17 cellular contexts compared by ENCODE assay signal in genomic region chr11:66158156-66158555, GRCh38.
A peak's percentile ranks its signal among the peaks of the same experiment; 100 is the strongest.
DNase-seq lines count a peak whose midpoint lies in the region; ATAC-seq, FAIRE-seq and TF ChIP-seq lines count a peak whose summit lies in the region.
"Had no signal": no experiment of that assay in that cellular context is flagged by ENCODE, and none has a peak within 500 bp of the region (broad histone marks: within the 10 kb centered on the region; RNA-seq: fewer than 3 reads in every experiment).

No MANE protein-coding gene starts in this region.

- no peak overlapping the region for H3K4me3 ChIP-seq in CD8-positive, alpha-beta T cell (ENCODE audit: low read depth, low read length)
- H3K4me3 ChIP-seq in bronchial epithelial cell (ENCODE audit: low read depth, low read length) = no peak overlapping the region
- no peak overlapping the region for H3K4me3 ChIP-seq in neuronal stem cell (ENCODE audit: low read length in 2 of 2)
- H3K4me3 ChIP-seq: K562 had no signal

- no peak overlapping the region for H2BK120ac ChIP-seq in neuronal stem cell (ENCODE audit: low read depth, low read length)

- H4K91ac ChIP-seq in neuronal stem cell (ENCODE audit: low read depth, low read length, poor library complexity) = no peak overlapping the region

- no peak overlapping the region for H2AK5ac ChIP-seq in neuronal stem cell (ENCODE audit: low read depth, low read length)

- no peaks in the 10 kb centered on the region for H3K27me3 ChIP-seq in CD8-positive, alpha-beta T cell (ENCODE audit: insufficient read depth, low read length)
- no peaks in the 10 kb centered on the region for H3K27me3 ChIP-seq in bronchial epithelial cell (ENCODE audit: control insufficient read depth, insufficient read depth, low read length)
- H3K27me3 ChIP-seq in neuronal stem cell (ENCODE audit: control insufficient read depth in 3 of 3, insufficient read depth in 3 of 3, low read depth in 1 of 3, low read length in 3 of 3) = no peaks in the 10 kb centered on the region
- H3K27me3 ChIP-seq: BE2C had no signal

- H3K36me3 ChIP-seq in CD8-positive, alpha-beta T cell (ENCODE audit: insufficient read depth, low read length) = no peaks in the 10 kb centered on the region
- H3K36me3 ChIP-seq in bronchial epithelial cell (ENCODE audit: control insufficient read depth, insufficient read depth, low read length) (no peaks in the 10 kb centered on the region), neuronal stem cell (replicated peaks in 1 of 2; ENCODE audit: control insufficient read depth in 2 of 2, insufficient read depth in 2 of 2, low read length in 2 of 2) (no peaks in the 10 kb centered on the region)
- H3K36me3 ChIP-seq: BE2C had no signal

- H3K4me2 ChIP-seq in neuronal stem cell (ENCODE audit: insufficient read depth, low read length, poor library complexity, severe bottlenecking) = no peak overlapping the region

- no peaks in the 10 kb centered on the region for H3K36me3 Mint-ChIP-seq in activated T-cell treated with anti-CD3 and anti-CD28 coated beads, Interleukin-2, amount 50 U/mL, for 24 hours (ENCODE audit: low read depth)
- H3K36me3 Mint-ChIP-seq in activated T-cell treated with anti-CD3 and anti-CD28 coated beads, Interleukin-2, amount 50 U/mL, for 4 hours (ENCODE audit: insufficient read depth) = peaks cover 3% of the 10 kb centered on the region
- peaks cover 3% of the 10 kb centered on the region for H3K36me3 Mint-ChIP-seq in CD8-positive, alpha-beta T cell

- H3K14ac ChIP-seq in neuronal stem cell (ENCODE audit: low read length) = no peak overlapping the region

- no peak overlapping the region for H2BK5ac ChIP-seq in neuronal stem cell (ENCODE audit: low read length)

- peaks cover 6% of the 10 kb centered on the region for H3K4me1 ChIP-seq in CD8-positive, alpha-beta T cell (ENCODE audit: insufficient read depth, low read length)
- no peaks in the 10 kb centered on the region for H3K4me1 ChIP-seq in neuronal stem cell (ENCODE audit: control insufficient read depth in 2 of 2, insufficient read depth in 1 of 2, low read depth in 1 of 2, low read length in 2 of 2)

- FAIRE-seq in bronchial epithelial cell (lab: Jason Lieb, UNC) (peak; percentile 62), GM12891 (lab: Jason Lieb, UNC) (no peak)
- FAIRE-seq: K562 had no signal

- H3K4me1 Mint-ChIP-seq in activated T-cell treated with anti-CD3 and anti-CD28 coated beads, Interleukin-2, amount 50 U/mL, for 24 hours (ENCODE audit: low read depth) = peaks cover 59% of the 10 kb centered on the region
- H3K4me1 Mint-ChIP-seq in activated T-cell treated with anti-CD3 and anti-CD28 coated beads, Interleukin-2, amount 50 U/mL, for 4 hours (ENCODE audit: low read depth) = peaks cover 50% of the 10 kb centered on the region
- H3K4me1 Mint-ChIP-seq in CD8-positive, alpha-beta T cell (ENCODE audit: low read depth) = peaks cover 59% of the 10 kb centered on the region

- no peak for ATAC-seq in activated T-cell treated with anti-CD3 and anti-CD28 coated beads, Interleukin-2, amount 50 U/mL, for 4 hours
- no peak for ATAC-seq in CD8-positive, alpha-beta T cell
- no peak for ATAC-seq in HG03097 (IDR thresholded peaks at IDR 0.05; ENCODE audit: low FRiP score, unreplicated experiment)
- ATAC-seq in left cardiac atrium = no peak
- ATAC-seq: Panc1 had no signal

- H3K9me3 ChIP-seq in CD8-positive, alpha-beta T cell (ENCODE audit: low read length) = no peaks in the 10 kb centered on the region
- no peaks in the 10 kb centered on the region for H3K9me3 ChIP-seq in neuronal stem cell (replicated peaks in 1 of 2; ENCODE audit: control insufficient read depth in 2 of 2, insufficient read depth in 1 of 2, low read depth in 1 of 2, low read length in 2 of 2)
- H3K9me3 ChIP-seq: BE2C had no signal

- H3K18ac ChIP-seq in neuronal stem cell (ENCODE audit: low read length) = no peak overlapping the region

- CTCF ChIA-PET in CD8-positive, alpha-beta T cell (lab: Charles Lee) = interaction anchor here (0.7 kb wide), 1 partner anchor 90 kb away, joined by 3 read pairs; no protein-coding TSS in a partner anchor

- TF ChIP-seq POLR2A in GM12891 (IDR thresholded peaks at IDR 0.05; ENCODE audit: low read depth, low read length) = no peak

- peak overlapping the region; percentile 56 for H3K27ac Mint-ChIP-seq in activated T-cell treated with anti-CD3 and anti-CD28 coated beads, Interleukin-2, amount 50 U/mL, for 24 hours
- H3K27ac Mint-ChIP-seq in CD8-positive, alpha-beta T cell = peak overlapping the region; percentile 67

- no peaks in the 10 kb centered on the region for H3K27me3 Mint-ChIP-seq in activated T-cell treated with anti-CD3 and anti-CD28 coated beads, Interleukin-2, amount 50 U/mL, for 24 hours
- H3K27me3 Mint-ChIP-seq in activated T-cell treated with anti-CD3 and anti-CD28 coated beads, Interleukin-2, amount 50 U/mL, for 4 hours (ENCODE audit: low read depth) = no peaks in the 10 kb centered on the region
- H3K27me3 Mint-ChIP-seq in CD8-positive, alpha-beta T cell (ENCODE audit: low read depth) = no peaks in the 10 kb centered on the region
- H3K27me3 Mint-ChIP-seq: CD8-positive, alpha-beta memory T cell had no signal

- H3K4ac ChIP-seq in neuronal stem cell (ENCODE audit: low read length) = peak overlapping the region; percentile 29

- H3K23ac ChIP-seq in neuronal stem cell (ENCODE audit: low read depth, low read length, poor library complexity) = no peak overlapping the region

- intact Hi-C loops in CD8-positive, alpha-beta T cell (cut with DNase I, micrococcal nuclease) = no loop called here
- intact Hi-C loops in left cardiac atrium (cut with DNase I) = no loop called here

- no peak for TF ChIP-seq CTCF in CD8-positive, alpha-beta T cell (IDR thresholded peaks at IDR 0.05)
- no peak for TF ChIP-seq CTCF in bronchial epithelial cell (IDR thresholded peaks at IDR 0.05; ENCODE audit: insufficient read depth, low read length, severe bottlenecking)

- no peak for DNase-seq in activated T-cell treated with anti-CD3 and anti-CD28 coated beads, Interleukin-2, amount 50 U/mL, for 24 hours
- DNase-seq in activated T-cell treated with anti-CD3 and anti-CD28 coated beads, Interleukin-2, amount 50 U/mL, for 4 hours = no peak
- DNase-seq in CD8-positive, alpha-beta T cell = no peak
- DNase-seq in bronchial epithelial cell (ENCODE audit: low read depth) (no peak), neuronal stem cell (ENCODE audit: low spot score) (no peak), left cardiac atrium (no peak), GM12891 (ENCODE audit: insufficient read length, low spot score) (no peak)
- DNase-seq: BE2C; CD8-positive, alpha-beta memory T cell; NCI-H1105; NCI-H2081; NCI-H2171 treated with DMSO at 0.1 percent for 48 hours; NCI-H446; NCI-H69 had no signal

- H3K4me3 Mint-ChIP-seq in activated T-cell treated with anti-CD3 and anti-CD28 coated beads, Interleukin-2, amount 50 U/mL, for 24 hours = no peak overlapping the region
- no peak overlapping the region for H3K4me3 Mint-ChIP-seq in activated T-cell treated with anti-CD3 and anti-CD28 coated beads, Interleukin-2, amount 50 U/mL, for 4 hours
- no peak overlapping the region for H3K4me3 Mint-ChIP-seq in CD8-positive, alpha-beta T cell
- H3K4me3 Mint-ChIP-seq: CD8-positive, alpha-beta memory T cell had no signal

- POLR2A ChIA-PET in CD8-positive, alpha-beta T cell (lab: Charles Lee) = no interaction called here

- no peak overlapping the region for H2BK15ac ChIP-seq in neuronal stem cell (ENCODE audit: low read length)

- no peaks in the 10 kb centered on the region for H3K79me1 ChIP-seq in neuronal stem cell (ENCODE audit: low read depth, low read length)

- no peak overlapping the region for H3K27ac ChIP-seq in CD8-positive, alpha-beta T cell (ENCODE audit: low read depth, low read length)
- no peak overlapping the region for H3K27ac ChIP-seq in neuronal stem cell (replicated peaks; ENCODE audit: low read length)

- no peak overlapping the region for H2BK12ac ChIP-seq in neuronal stem cell (ENCODE audit: low read length)

- H2AFZ ChIP-seq in neuronal stem cell (ENCODE audit: low read length) = no peak overlapping the region

- H4K8ac ChIP-seq in neuronal stem cell (ENCODE audit: low read depth, low read length) = no peak overlapping the region

- no CpG with 5 or more reads among the region's 5 CpGs for WGBS in neuronal stem cell (ENCODE audit: extremely low coverage in 2 of 2, insufficient read length in 2 of 2, insufficient replicate concordance in 1 of 2), 2 donors

- H3K9me3 Mint-ChIP-seq in activated T-cell treated with anti-CD3 and anti-CD28 coated beads, Interleukin-2, amount 50 U/mL, for 24 hours = no peaks in the 10 kb centered on the region
- H3K9me3 Mint-ChIP-seq in activated T-cell treated with anti-CD3 and anti-CD28 coated beads, Interleukin-2, amount 50 U/mL, for 4 hours = no peaks in the 10 kb centered on the region
- H3K9me3 Mint-ChIP-seq in CD8-positive, alpha-beta T cell = no peaks in the 10 kb centered on the region
- H3K9me3 Mint-ChIP-seq: CD8-positive, alpha-beta memory T cell had no signal

- no peak overlapping the region for H3K9ac ChIP-seq in neuronal stem cell (ENCODE audit: low read depth, low read length, poor library complexity)

TF ChIP-seq in GM12891, 5 proteins besides CTCF, POLR2A, EP300 and RAD21:
- TF ChIP-seq POU2F2 (IDR thresholded peaks at IDR 0.05; ENCODE audit: low read depth, low read length) (no peak), POLR2AphosphoS5 (IDR thresholded peaks at IDR 0.05; ENCODE audit: low read depth, low read length) (no peak)
